ENCODE assay signal across 3 cellular contexts in genomic region chr3:48793484-48793883, GRCh38.
TF ChIP-seq lines count a peak whose summit lies in the region.

No MANE protein-coding gene starts in this region.

TF ChIP-seq in HEK293, 187 proteins besides CTCF, POLR2A, EP300 and RAD21:
- peak; percentile 51; the same call in 1 of the 2 replicates for TF ChIP-seq ZNF121 (tag by site-specific recombination; IDR thresholded peaks at IDR 0.05)

TF ChIP-seq in K562, 482 proteins besides CTCF, POLR2A, EP300 and RAD21:
- peak; percentile 74 for TF ChIP-seq ZNF121 (CRISPR knock-in tag; conservative IDR thresholded peaks at IDR 0.05)

TF ChIP-seq in HepG2, 621 proteins besides CTCF, POLR2A, EP300 and RAD21:
- TF ChIP-seq ZNF121 (CRISPR knock-in tag; IDR thresholded peaks at IDR 0.05), result 0 out of 2 replicates have a peak, but pooled peaks have one; percentile 27
